In genomic region chr12:113232232-113232615, GRCh38 we compare ENCODE assay signal across 10 cellular contexts. TPM values are rescaled to one million over a fixed set of nuclear protein-coding genes. Genes with fewer than 3 reads are reported as not detected.
DNase-seq lines count a peak whose midpoint lies in the region; ATAC-seq and TF ChIP-seq lines count a peak whose summit lies in the region.
"Had no signal": no experiment of that assay in that cellular context is flagged by ENCODE, and none has a peak within 500 bp of the region (broad histone marks: within the 10 kb centered on the region; RNA-seq: fewer than 3 reads in every experiment).

No MANE protein-coding gene starts in this region.

- no peaks in the 10 kb centered on the region for H3K9me3 ChIP-seq in heart left ventricle
- H3K9me3 ChIP-seq in muscle layer of duodenum (ENCODE audit: control insufficient read depth in 1 of 2, low read length in 2 of 2) = no peaks in the 10 kb centered on the region
- no peaks in the 10 kb centered on the region for H3K9me3 ChIP-seq in upper lobe of left lung

- H3K4me3 ChIP-seq in heart left ventricle = no peak overlapping the region
- no peak overlapping the region for H3K4me3 ChIP-seq in brain microvascular endothelial cell (ENCODE audit: low read depth, low read length)
- H3K4me3 ChIP-seq in muscle layer of duodenum (ENCODE audit: low read depth in 1 of 2, low read length in 2 of 2) = no peak overlapping the region
- no peak overlapping the region for H3K4me3 ChIP-seq in upper lobe of left lung

- ATAC-seq in heart left ventricle = no peak
- ATAC-seq in upper lobe of left lung (ENCODE audit: low FRiP score in 2 of 2) = no peak

- TF ChIP-seq CTCF in heart left ventricle (IDR thresholded peaks at IDR 0.05) (no peak), brain microvascular endothelial cell (IDR thresholded peaks at IDR 0.05; ENCODE audit: low read depth, low read length, missing control alignments) (no peak), upper lobe of left lung (IDR thresholded peaks at IDR 0.05) (no peak)

- 87 to 93% (median 89%) methylated on average over 6 to 10 of the region's 10 CpGs for WGBS in heart left ventricle, 4 donors
- WGBS in upper lobe of left lung, 2 donors = 80 to 99% methylated on average over 1 to 8 of the region's 10 CpGs

- intact Hi-C loops in heart left ventricle (cut with DNase I) (loop anchor here in 1 of 10 donors (5.0 kb wide), 1 partner anchor 65 kb away; no protein-coding TSS in a partner anchor), cardiac septum (cut with DNase I) (loop anchor here (5.0 kb wide), 1 partner anchor 65 kb away; no protein-coding TSS in a partner anchor)

- H3K27me3 ChIP-seq in heart left ventricle (no peaks in the 10 kb centered on the region), brain microvascular endothelial cell (replicated peaks) (no peaks in the 10 kb centered on the region), muscle layer of duodenum (ENCODE audit: low read depth, low read length) (no peaks in the 10 kb centered on the region), upper lobe of left lung (no peaks in the 10 kb centered on the region)

- TF ChIP-seq EP300 in upper lobe of left lung (IDR thresholded peaks at IDR 0.05) = no peak

- H3K27ac ChIP-seq in heart left ventricle (peak overlapping the region; percentile 60 to 94 (median 88)), brain microvascular endothelial cell (peak overlapping the region; percentile 71), muscle layer of duodenum (ENCODE audit: low read length) (peak overlapping the region; percentile 72), upper lobe of left lung (peak overlapping the region; percentile 22 to 68 (median 38))

- in situ Hi-C loops in brain microvascular endothelial cell (cut with HindIII; ENCODE audit: low pct_ligation_motif_present, low sequenced_read_pairs) = no loop called here

- DNase-seq in heart left ventricle = peak in 1 of 5 donors; percentile 32
- DNase-seq in cardiac septum (ENCODE audit: low spot score) = no peak
- DNase-seq in brain microvascular endothelial cell = no peak
- DNase-seq in upper lobe of left lung = peak in 1 of 2 donors; percentile 75
- DNase-seq in NCI-H2196 (lab: John Stamatoyannopoulos, UW; ENCODE audit: unreplicated experiment) = no peak
- DNase-seq in activated CD8-positive, alpha-beta memory T cell treated with anti-CD3 and anti-CD28 coated beads, Interleukin-2, amount 50 U/mL, for 48 hours = no peak
- DNase-seq in H4 (ENCODE audit: low spot score) = no peak
- DNase-seq: cortex of kidney, NCI-H748 treated with DMSO at 0.1 percent for 48 hours had no signal

- TF ChIP-seq POLR2A in heart left ventricle (IDR thresholded peaks at IDR 0.05) = no peak
- no peak for TF ChIP-seq POLR2A in upper lobe of left lung (IDR thresholded peaks at IDR 0.05)

- peaks cover 6 to 99% (median 91%) of the 10 kb centered on the region in 12 donors for H3K4me1 ChIP-seq in heart left ventricle
- H3K4me1 ChIP-seq in muscle layer of duodenum (ENCODE audit: control insufficient read depth in 1 of 2, insufficient read depth in 2 of 2, low read length in 2 of 2) = peaks cover 6 to 52% of the 10 kb centered on the region in 2 donors
- peaks cover 32 to 58% (median 48%) of the 10 kb centered on the region in 4 donors for H3K4me1 ChIP-seq in upper lobe of left lung

- H3K36me3 ChIP-seq in heart left ventricle = peaks cover 0 to 86% (median 76%) of the 10 kb centered on the region in 9 donors
- H3K36me3 ChIP-seq in brain microvascular endothelial cell (replicated peaks) = peaks cover 40% of the 10 kb centered on the region
- peaks cover 46 to 58% of the 10 kb centered on the region in 2 donors for H3K36me3 ChIP-seq in muscle layer of duodenum (ENCODE audit: control insufficient read depth in 1 of 2, insufficient read depth in 2 of 2, low read length in 2 of 2)
- H3K36me3 ChIP-seq in upper lobe of left lung = peaks cover 0 to 55% (median 41%) of the 10 kb centered on the region in 4 donors

RNA-seq across cellular contexts. Expression of gene TPCN1, which starts 11.0 kb away (rescaled TPM):
- total RNA-seq in heart left ventricle (100 to 1,000 TPM in 4 of 9 donors, 10 to 100 TPM in 5; 52.1 to 136 (median 92.0) TPM), cardiac septum (77.1 TPM), upper lobe of left lung (100 to 1,000 TPM in 1 of 6 donors, 10 to 100 TPM in 5; 36.6 to 193 (median 52.2) TPM)
- polyA plus RNA-seq in heart left ventricle = 10 to 100 TPM; 22.6 to 75.1 TPM
- 5.3 and 5.4 TPM in 2 replicates for total RNA-seq in H4 (2014; rRNA removed; shearing (Covaris generic))

RNA-seq across cellular contexts. Expression of gene RITA1, which starts 46.7 kb away (rescaled TPM):
- 10 to 100 TPM; 13.3 to 30.7 (median 16.0) TPM for total RNA-seq in heart left ventricle
- polyA plus RNA-seq in heart left ventricle = 10 to 100 TPM; 10.4 to 12.9 TPM
- 11.0 TPM for total RNA-seq in cardiac septum
- total RNA-seq in upper lobe of left lung = 10 to 100 TPM; 11.5 to 25.2 (median 17.6) TPM
- 17.9 and 20.8 TPM in 2 replicates for total RNA-seq in H4 (2014; rRNA removed; shearing (Covaris generic))

RNA-seq across cellular contexts. Expression of gene DDX54, which starts 46.9 kb away (rescaled TPM):
- total RNA-seq in heart left ventricle (10 to 100 TPM; 28.2 to 60.2 (median 38.2) TPM), cardiac septum (35.5 TPM), upper lobe of left lung (10 to 100 TPM; 43.3 to 81.5 (median 58.9) TPM)
- 10 to 100 TPM; 23.4 to 53.2 TPM for polyA plus RNA-seq in heart left ventricle
- 24.4 and 45.0 TPM in 2 replicates for total RNA-seq in H4 (2014; rRNA removed; shearing (Covaris generic))
